Comparison of ENCODE assay signal across 28 cellular contexts in the genomic region with DNA sequence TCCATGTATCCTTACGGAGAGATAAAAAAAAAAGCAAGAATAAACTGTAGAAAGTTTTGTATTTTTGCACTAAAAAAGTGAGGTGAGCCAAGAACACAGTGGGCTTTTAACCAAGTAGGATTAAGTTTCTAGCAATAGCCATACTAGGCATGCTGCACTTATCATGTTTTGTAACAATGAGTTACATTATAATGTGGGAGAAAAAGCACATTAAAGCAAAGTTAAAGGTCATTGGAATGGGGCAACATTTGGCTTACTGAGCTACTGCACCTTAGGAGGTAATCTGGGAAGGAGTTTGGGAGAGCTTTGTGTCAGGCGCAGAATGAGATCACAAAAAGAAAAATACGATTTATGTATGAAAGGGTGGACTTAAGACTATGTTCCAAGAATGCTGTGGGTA.
"Had no signal": no experiment of that assay in that cellular context is flagged by ENCODE, and none has a peak within 500 bp of the region (broad histone marks: within the 10 kb centered on the region; RNA-seq: fewer than 3 reads in every experiment).

No MANE protein-coding gene starts in this region.

- H3K9me3 ChIP-seq: adrenal gland, uterus had no signal

- H3K27ac ChIP-seq: adrenal gland, ascending aorta, cardiac muscle cell, hepatocyte, spleen had no signal

- H3K4me3 ChIP-seq: adrenal gland, ascending aorta, cardiac muscle cell, hepatocyte, spleen, uterus had no signal

- H3K4me1 Mint-ChIP-seq: activated B cell treated with CpG ODN at 0.5 μM for 24 hours; activated T-helper 17 cell treated with anti-CD3 and anti-CD28 coated beads, Interleukin-2, amount 50 U/mL, for 72 hours; endodermal cell; natural killer cell had no signal

- H3K36me3 ChIP-seq: adrenal gland, ascending aorta, cardiac muscle cell, spleen, uterus had no signal

- H3K27me3 ChIP-seq: adrenal gland, ascending aorta, cardiac muscle cell, hepatocyte, spleen, uterus had no signal

- H3K4me3 Mint-ChIP-seq: activated B cell treated with CpG ODN at 0.5 μM for 24 hours; activated CD8-positive, alpha-beta T cell treated with anti-CD3 and anti-CD28 coated beads for 36 hours; activated naive CD8-positive, alpha-beta T cell; activated T-cell treated with anti-CD3 and anti-CD28 coated beads, Interleukin-2, amount 50 U/mL, for 4 hours; activated T-helper 17 cell treated with anti-CD3 and anti-CD28 coated beads, Interleukin-2, amount 50 U/mL, for 72 hours; dendritic cell treated with granulocyte-macrophage colony-stimulating factor and Interleukin-4, amounts not matched to agents 40 ng/mL and 50 ng/mL, for 4 days; endodermal cell; natural killer cell; T-helper 2 cell treated with Interferon-gamma antibody and Interleukin-4, amounts not matched to agents 5 μg/mL and 100 μg/mL, for 36 hours; type B pancreatic cell had no signal

- H3K27me3 Mint-ChIP-seq: activated B cell treated with CpG ODN at 0.5 μM for 24 hours, brain, type B pancreatic cell had no signal

- H3K27ac Mint-ChIP-seq: activated B cell treated with CpG ODN at 0.5 μM for 24 hours; activated CD8-positive, alpha-beta T cell treated with anti-CD3 and anti-CD28 coated beads for 36 hours; activated naive CD8-positive, alpha-beta T cell; activated T-helper 17 cell treated with anti-CD3 and anti-CD28 coated beads, Interleukin-2, amount 50 U/mL, for 72 hours; dendritic cell treated with granulocyte-macrophage colony-stimulating factor and Interleukin-4, amounts not matched to agents 40 ng/mL and 50 ng/mL, for 4 days; endodermal cell; natural killer cell; T-helper 2 cell treated with Interferon-gamma antibody and Interleukin-4, amounts not matched to agents 5 μg/mL and 100 μg/mL, for 36 hours; type B pancreatic cell had no signal

- H3K79me2 ChIP-seq: hepatocyte had no signal

- H2AFZ ChIP-seq: hepatocyte had no signal

- DNase-seq: activated B cell treated with CpG ODN at 0.5 μM for 24 hours; activated CD4-positive, alpha-beta T cell treated with anti-CD3 and anti-CD28 coated beads, Interleukin-2, amount 50 U/mL, for 1 hour; activated CD8-positive, alpha-beta T cell treated with anti-CD3 and anti-CD28 coated beads for 36 hours; activated naive CD4-positive, alpha-beta T cell; activated T-cell treated with anti-CD3 and anti-CD28 coated beads, Interleukin-2, amount 50 U/mL, for 4 hours; adrenal gland; endodermal cell; glutamatergic neuron; islet precursor cell; mammary epithelial cell; midbrain; natural killer cell; retina; spleen; stimulated activated CD4-positive, alpha-beta T cell treated with anti-CD3 and anti-CD28 coated beads, Interleukin-2, amount 100 ng/mL, for 48 hours; stimulated activated naive CD8-positive, alpha-beta T cell treated with anti-CD3 and anti-CD28 coated beads, Interleukin-15, Interleukin-2, amounts not matched to agents 100 U/mL and 50 U/mL, for 24 hours; T-helper 1 cell; uterus had no signal

- H3K4me2 ChIP-seq: hepatocyte had no signal

- ATAC-seq: activated CD8-positive, alpha-beta T cell treated with anti-CD3 and anti-CD28 coated beads for 36 hours; activated T-cell treated with anti-CD3 and anti-CD28 coated beads, Interleukin-2, amount 50 U/mL, for 4 hours; activated T-helper 17 cell treated with anti-CD3 and anti-CD28 coated beads, Interleukin-2, amount 50 U/mL, for 72 hours; esophagus mucosa; natural killer cell; stimulated activated naive CD8-positive, alpha-beta T cell treated with anti-CD3 and anti-CD28 coated beads, Interleukin-15, Interleukin-2, amounts not matched to agents 100 U/mL and 50 U/mL, for 24 hours had no signal

- H3K4me1 ChIP-seq: adrenal gland, spleen had no signal

- H3K36me3 Mint-ChIP-seq: activated naive CD8-positive, alpha-beta T cell; brain; natural killer cell; type B pancreatic cell had no signal

- H3K9me3 Mint-ChIP-seq: activated B cell treated with CpG ODN at 0.5 μM for 24 hours; activated T-helper 17 cell treated with anti-CD3 and anti-CD28 coated beads, Interleukin-2, amount 50 U/mL, for 72 hours; T-helper 2 cell treated with Interferon-gamma antibody and Interleukin-4, amounts not matched to agents 5 μg/mL and 100 μg/mL, for 36 hours; type B pancreatic cell had no signal
